19 cellular contexts compared by ENCODE assay signal in genomic region chr11:95375881-95376280, GRCh38.
DNase-seq lines count a peak whose midpoint lies in the region; ATAC-seq, FAIRE-seq and TF ChIP-seq lines count a peak whose summit lies in the region.
"Had no signal": no experiment of that assay in that cellular context is flagged by ENCODE, and none has a peak within 500 bp of the region (broad histone marks: within the 10 kb centered on the region; RNA-seq: fewer than 3 reads in every experiment).

No MANE protein-coding gene starts in this region.

- no peaks in the 10 kb centered on the region for H4K20me1 ChIP-seq in IMR-90 (ENCODE audit: insufficient read depth, low read length)
- no peaks in the 10 kb centered on the region for H4K20me1 ChIP-seq in keratinocyte (ENCODE audit: control insufficient read depth, extremely low read depth, insufficient read depth, low read length)

- H3K79me1 ChIP-seq in IMR-90 (ENCODE audit: low read depth in 1 of 2, low read length in 2 of 2): no peaks in the 10 kb centered on the region

- no peak for ATAC-seq in IMR-90 (ENCODE audit: low read depth)
- ATAC-seq in SK-N-SH treated with all-trans-retinoic acid at 6 μM for 48 hours: no peak
- ATAC-seq: esophagus mucosa had no signal

- H2AK5ac ChIP-seq in IMR-90 (ENCODE audit: low read depth, low read length): no peak overlapping the region

- peak; percentile 20 for DNase-seq in AG08396 (ENCODE audit: low spot score)
- peak; percentile 43 for DNase-seq in IMR-90
- peak; percentile 81 for DNase-seq in choroid plexus epithelial cell (ENCODE audit: low read depth)
- no peak for DNase-seq in keratinocyte (ENCODE audit: low read depth, low spot score)
- no peak for DNase-seq in middle frontal gyrus (ENCODE audit: extremely low spot score, low spot score)
- no peak for DNase-seq in NCI-H748 (lab: John Stamatoyannopoulos, UW; ENCODE audit: unreplicated experiment)
- DNase-seq in glomerular visceral epithelial cell (ENCODE audit: extremely low spot score): no peak
- DNase-seq: activated CD4-positive, alpha-beta T cell treated with anti-CD3 and anti-CD28 coated beads, Interleukin-2, amount 50 U/mL, for 1 hour; activated T-cell treated with anti-CD3 and anti-CD28 coated beads for 4 hours; AML-193; naive B cell; NCI-H1694; NCI-H524 treated with DMSO at 0.1 percent for 48 hours had no signal

- no peak overlapping the region for H3K9ac ChIP-seq in IMR-90 (ENCODE audit: low read depth, low read length)
- no peak overlapping the region for H3K9ac ChIP-seq in keratinocyte (ENCODE audit: control insufficient read depth, extremely low read depth, insufficient read depth, low read length)

- POLR2A ChIA-PET in IMR-90 (lab: Charles Lee; ENCODE audit: unreplicated experiment): no interaction called here

- H2BK120ac ChIP-seq in IMR-90 (ENCODE audit: low read depth, low read length): no peak overlapping the region

- no peak overlapping the region for H2AK9ac ChIP-seq in IMR-90 (replicated peaks; ENCODE audit: low read depth, low read length, poor library complexity)

- no peak overlapping the region for H4K5ac ChIP-seq in IMR-90 (ENCODE audit: low read depth, low read length)

- WGBS in IMR-90 (ENCODE audit: extremely low coverage in 2 of 2, insufficient read length in 1 of 2), 2 experiments: no CpG with 5 or more reads among the region's 3 CpGs

- TF ChIP-seq RAD21 in IMR-90 (IDR thresholded peaks at IDR 0.05; ENCODE audit: low read length): no peak

- H3K4me2 ChIP-seq in IMR-90 (ENCODE audit: low read depth, low read length): no peak overlapping the region
- no peak overlapping the region for H3K4me2 ChIP-seq in keratinocyte (ENCODE audit: control insufficient read depth, extremely low read depth, insufficient read depth, low read depth, low read length)

- H4K91ac ChIP-seq in IMR-90 (ENCODE audit: insufficient read depth, low read depth, low read length): no peak overlapping the region

- H3K36me3 ChIP-seq in IMR-90 (ENCODE audit: control insufficient read depth, insufficient read depth, low read length) (no peaks in the 10 kb centered on the region), keratinocyte (ENCODE audit: control insufficient read depth in 2 of 2, extremely low read depth in 1 of 2, insufficient read depth in 2 of 2, low read length in 2 of 2) (no peaks in the 10 kb centered on the region)
- H3K36me3 ChIP-seq: SJSA1 had no signal

- no peak overlapping the region for H3K23ac ChIP-seq in IMR-90 (ENCODE audit: low read depth, low read length)

- H4K8ac ChIP-seq in IMR-90 (ENCODE audit: low read depth in 2 of 2, low read length in 2 of 2): no peak overlapping the region

- intact Hi-C loops in IMR-90 (cut with micrococcal nuclease): no loop called here

- CTCF ChIA-PET in IMR-90 (lab: Yijun Ruan, JAX): no interaction called here

- in situ Hi-C loops in IMR-90 (cut with MboI; ENCODE audit: low sequenced_read_pairs): no loop called here

- dilution Hi-C loops in IMR-90 (cut with HindIII; ENCODE audit: low sequenced_read_pairs, unreplicated experiment): no loop called here
- dilution Hi-C loops in keratinocyte (cut with MboI; ENCODE audit: extremely low pct_ligation_motif_present, low sequenced_read_pairs): no loop called here

- no peak overlapping the region for H2BK20ac ChIP-seq in IMR-90 (ENCODE audit: low read depth, low read length)

- H2BK15ac ChIP-seq in IMR-90 (ENCODE audit: low read depth, low read length): no peak overlapping the region

- no peaks in the 10 kb centered on the region for H3K79me2 ChIP-seq in keratinocyte (ENCODE audit: control insufficient read depth, insufficient read depth, low read length)

- TF ChIP-seq CTCF in IMR-90 (conservative IDR thresholded peaks at IDR 0.05; ENCODE audit: low read depth, low read length): no peak
- no peak for TF ChIP-seq CTCF in choroid plexus epithelial cell (conservative IDR thresholded peaks at IDR 0.05; ENCODE audit: low read depth, low read length)
- no peak for TF ChIP-seq CTCF in keratinocyte (optimal IDR thresholded peaks at IDR 0.05 in 1 of 3, IDR thresholded peaks at IDR 0.05 in 1 of 3, conservative IDR thresholded peaks at IDR 0.05 in 1 of 3; ENCODE audit: extremely low read depth in 1 of 3, insufficient read depth in 2 of 3, low read length in 3 of 3)

- BruUV-seq in IMR-90 (replicated peaks; lab: Mats Ljungman, UMichigan): no TSS peak

- H3K9me3 ChIP-seq in IMR-90 (ENCODE audit: control insufficient read depth, insufficient read depth, low read length) (no peaks in the 10 kb centered on the region), keratinocyte (ENCODE audit: control insufficient read depth, low read depth, low read length) (no peaks in the 10 kb centered on the region)
- H3K9me3 ChIP-seq: SJSA1 had no signal

- no peak overlapping the region for H3K4ac ChIP-seq in IMR-90 (ENCODE audit: low read depth, low read length)

- H3K18ac ChIP-seq in IMR-90 (ENCODE audit: low read depth, low read length): no peak overlapping the region

- H3K4me1 ChIP-seq in IMR-90 (ENCODE audit: control insufficient read depth, insufficient read depth, low read length): no peaks in the 10 kb centered on the region
- peaks cover 12% of the 10 kb centered on the region for H3K4me1 ChIP-seq in keratinocyte (ENCODE audit: control insufficient read depth, extremely low read depth, insufficient read depth, low read length)
- H3K4me1 ChIP-seq: SJSA1 had no signal

- H3K4me3 ChIP-seq in IMR-90 (ENCODE audit: insufficient read depth, low read depth, low read length) (no peak overlapping the region), choroid plexus epithelial cell (ENCODE audit: low read depth, low read length) (no peak overlapping the region), keratinocyte (ENCODE audit: control insufficient read depth in 2 of 3, extremely low read depth in 1 of 3, insufficient read depth in 2 of 3, low read depth in 1 of 3, low read length in 3 of 3) (no peak overlapping the region)
- H3K4me3 ChIP-seq: SJSA1 had no signal

- no peak overlapping the region for H3K14ac ChIP-seq in IMR-90 (replicated peaks; ENCODE audit: low read depth, low read length)

- H3K56ac ChIP-seq in IMR-90 (ENCODE audit: extremely low read depth, insufficient read depth, low read length): no peak overlapping the region

- H2AFZ ChIP-seq in IMR-90 (replicated peaks; ENCODE audit: low read length, poor library complexity): no peak overlapping the region
- H2AFZ ChIP-seq in keratinocyte (ENCODE audit: control insufficient read depth, low read length): no peak overlapping the region

- peak; percentile 29 for FAIRE-seq in keratinocyte (lab: Jason Lieb, UNC)
- FAIRE-seq: colon, D721Med, urothelium cell line had no signal

- no peak overlapping the region for H3K27ac ChIP-seq in IMR-90 (ENCODE audit: insufficient read depth, low read length)
- no peak overlapping the region for H3K27ac ChIP-seq in keratinocyte (ENCODE audit: control insufficient read depth, insufficient read depth, low read length)
- H3K27ac ChIP-seq: SJSA1 had no signal

- no peak for TF ChIP-seq POLR2A in IMR-90 (IDR thresholded peaks at IDR 0.05; ENCODE audit: low read depth, low read length)

- H3K27me3 ChIP-seq in IMR-90 (ENCODE audit: control insufficient read depth, insufficient read depth, low read length): peaks cover under 1% of the 10 kb centered on the region; the same call in 1 of the 2 replicates
- no peaks in the 10 kb centered on the region for H3K27me3 ChIP-seq in keratinocyte (ENCODE audit: control insufficient read depth, extremely low read depth, insufficient read depth, low read length)
- H3K27me3 ChIP-seq: SJSA1 had no signal

- H3K9me1 ChIP-seq in IMR-90 (ENCODE audit: insufficient read depth, low read length) (no peaks in the 10 kb centered on the region), keratinocyte (ENCODE audit: control insufficient read depth, extremely low read depth, insufficient read depth, low read length) (no peaks in the 10 kb centered on the region)

- H2BK5ac ChIP-seq in IMR-90 (ENCODE audit: low read depth, low read length, poor library complexity, severe bottlenecking): no peak overlapping the region

TF ChIP-seq in IMR-90, 13 proteins besides CTCF, POLR2A, EP300 and RAD21 (continues in another document):
- TF ChIP-seq NFE2L2 (IDR thresholded peaks at IDR 0.05; ENCODE audit: low read depth, low read length) (no peak), RCOR1 (IDR thresholded peaks at IDR 0.05; ENCODE audit: insufficient replicate concordance, low read length) (no peak), MAZ (IDR thresholded peaks at IDR 0.05; ENCODE audit: borderline replicate concordance, low read depth, low read length) (no peak), BHLHE40 (IDR thresholded peaks at IDR 0.05; ENCODE audit: low read depth, low read length) (no peak), RFX5 (IDR thresholded peaks at IDR 0.05; ENCODE audit: low read depth, low read length) (no peak), USF2 (IDR thresholded peaks at IDR 0.05; ENCODE audit: low read depth, low read length) (no peak), FOS (IDR thresholded peaks at IDR 0.05; ENCODE audit: low read depth, low read length) (no peak), CHD1 (IDR thresholded peaks at IDR 0.05; ENCODE audit: low read depth, low read length) (no peak)

TF ChIP-seq in SK-N-SH treated with all-trans-retinoic acid at 6 μM for 48 hours, 23 proteins besides CTCF, POLR2A, EP300 and RAD21:
- TF ChIP-seq CSDC2 (CRISPR knock-in tag; IDR thresholded peaks at IDR 0.05) (no peak), TCF4 (CRISPR knock-in tag; IDR thresholded peaks at IDR 0.05; ENCODE audit: borderline replicate concordance) (no peak), POU6F1 (CRISPR knock-in tag; IDR thresholded peaks at IDR 0.05; ENCODE audit: borderline replicate concordance, low read depth) (no peak), ZNF565 (CRISPR knock-in tag; conservative IDR thresholded peaks at IDR 0.05; ENCODE audit: low read depth) (no peak), OSR1 (CRISPR knock-in tag; IDR thresholded peaks at IDR 0.05) (no peak), ISL1 (CRISPR knock-in tag; IDR thresholded peaks at IDR 0.05) (no peak), RARB (CRISPR knock-in tag; IDR thresholded peaks at IDR 0.05) (no peak), ESRRG (CRISPR knock-in tag; IDR thresholded peaks at IDR 0.05) (no peak), SNAI2 (CRISPR knock-in tag; IDR thresholded peaks at IDR 0.05) (no peak)

Comparison
In these comparisons a context has a peak if more than half of its experiments do, and no peak if none do; other contexts are left out.
1. DNase-seq: peak in AG08396 (single experiment), IMR-90 (single experiment) and choroid plexus epithelial cell (single experiment); none in keratinocyte (single experiment), middle frontal gyrus (single experiment), NCI-H748 (single experiment) and glomerular visceral epithelial cell (single experiment).